1 cellular context compared by ENCODE assay signal in the genomic region with DNA sequence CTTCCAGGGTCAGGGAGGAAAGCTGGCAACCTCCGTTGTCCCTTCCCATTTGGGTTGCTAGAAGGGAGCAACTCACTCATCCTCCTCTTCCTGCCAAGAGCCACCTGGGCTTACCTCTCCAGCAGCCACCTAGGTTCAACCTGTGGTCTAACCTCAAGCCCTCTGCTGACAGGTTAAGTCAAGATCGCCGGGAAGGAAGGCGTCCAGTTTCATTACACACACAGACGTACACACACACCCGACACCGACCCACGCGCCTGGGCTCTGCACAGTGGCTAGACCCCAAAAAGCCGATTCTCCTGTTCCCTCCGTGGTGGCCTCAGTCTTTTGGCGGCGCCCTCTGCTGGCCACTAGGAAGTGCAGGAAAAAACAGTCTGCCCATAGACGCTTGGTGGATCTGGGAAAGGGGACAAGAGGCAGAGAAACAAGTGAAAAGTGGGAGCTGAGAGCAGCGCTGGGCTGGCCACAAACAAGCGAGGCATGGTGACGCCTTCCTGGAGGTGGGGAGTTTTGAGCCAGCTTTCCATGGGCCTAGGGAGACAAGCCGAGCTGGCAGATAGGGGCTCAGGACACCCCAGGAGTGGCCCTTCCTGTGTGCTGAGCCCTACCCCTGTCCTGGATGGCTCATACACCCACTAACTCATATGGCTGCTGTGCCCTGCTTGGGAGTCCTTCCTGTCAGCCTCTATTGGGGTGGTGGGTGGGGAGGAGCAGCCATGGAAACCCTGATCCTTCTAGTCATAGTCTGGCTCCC.
TF ChIP-seq lines count a peak whose summit lies in the region.

No MANE protein-coding gene starts in this region.

TF ChIP-seq in K562, 482 proteins besides CTCF, POLR2A, EP300 and RAD21 (continued from another document and continues in another):
- TF ChIP-seq, protein P1, sequence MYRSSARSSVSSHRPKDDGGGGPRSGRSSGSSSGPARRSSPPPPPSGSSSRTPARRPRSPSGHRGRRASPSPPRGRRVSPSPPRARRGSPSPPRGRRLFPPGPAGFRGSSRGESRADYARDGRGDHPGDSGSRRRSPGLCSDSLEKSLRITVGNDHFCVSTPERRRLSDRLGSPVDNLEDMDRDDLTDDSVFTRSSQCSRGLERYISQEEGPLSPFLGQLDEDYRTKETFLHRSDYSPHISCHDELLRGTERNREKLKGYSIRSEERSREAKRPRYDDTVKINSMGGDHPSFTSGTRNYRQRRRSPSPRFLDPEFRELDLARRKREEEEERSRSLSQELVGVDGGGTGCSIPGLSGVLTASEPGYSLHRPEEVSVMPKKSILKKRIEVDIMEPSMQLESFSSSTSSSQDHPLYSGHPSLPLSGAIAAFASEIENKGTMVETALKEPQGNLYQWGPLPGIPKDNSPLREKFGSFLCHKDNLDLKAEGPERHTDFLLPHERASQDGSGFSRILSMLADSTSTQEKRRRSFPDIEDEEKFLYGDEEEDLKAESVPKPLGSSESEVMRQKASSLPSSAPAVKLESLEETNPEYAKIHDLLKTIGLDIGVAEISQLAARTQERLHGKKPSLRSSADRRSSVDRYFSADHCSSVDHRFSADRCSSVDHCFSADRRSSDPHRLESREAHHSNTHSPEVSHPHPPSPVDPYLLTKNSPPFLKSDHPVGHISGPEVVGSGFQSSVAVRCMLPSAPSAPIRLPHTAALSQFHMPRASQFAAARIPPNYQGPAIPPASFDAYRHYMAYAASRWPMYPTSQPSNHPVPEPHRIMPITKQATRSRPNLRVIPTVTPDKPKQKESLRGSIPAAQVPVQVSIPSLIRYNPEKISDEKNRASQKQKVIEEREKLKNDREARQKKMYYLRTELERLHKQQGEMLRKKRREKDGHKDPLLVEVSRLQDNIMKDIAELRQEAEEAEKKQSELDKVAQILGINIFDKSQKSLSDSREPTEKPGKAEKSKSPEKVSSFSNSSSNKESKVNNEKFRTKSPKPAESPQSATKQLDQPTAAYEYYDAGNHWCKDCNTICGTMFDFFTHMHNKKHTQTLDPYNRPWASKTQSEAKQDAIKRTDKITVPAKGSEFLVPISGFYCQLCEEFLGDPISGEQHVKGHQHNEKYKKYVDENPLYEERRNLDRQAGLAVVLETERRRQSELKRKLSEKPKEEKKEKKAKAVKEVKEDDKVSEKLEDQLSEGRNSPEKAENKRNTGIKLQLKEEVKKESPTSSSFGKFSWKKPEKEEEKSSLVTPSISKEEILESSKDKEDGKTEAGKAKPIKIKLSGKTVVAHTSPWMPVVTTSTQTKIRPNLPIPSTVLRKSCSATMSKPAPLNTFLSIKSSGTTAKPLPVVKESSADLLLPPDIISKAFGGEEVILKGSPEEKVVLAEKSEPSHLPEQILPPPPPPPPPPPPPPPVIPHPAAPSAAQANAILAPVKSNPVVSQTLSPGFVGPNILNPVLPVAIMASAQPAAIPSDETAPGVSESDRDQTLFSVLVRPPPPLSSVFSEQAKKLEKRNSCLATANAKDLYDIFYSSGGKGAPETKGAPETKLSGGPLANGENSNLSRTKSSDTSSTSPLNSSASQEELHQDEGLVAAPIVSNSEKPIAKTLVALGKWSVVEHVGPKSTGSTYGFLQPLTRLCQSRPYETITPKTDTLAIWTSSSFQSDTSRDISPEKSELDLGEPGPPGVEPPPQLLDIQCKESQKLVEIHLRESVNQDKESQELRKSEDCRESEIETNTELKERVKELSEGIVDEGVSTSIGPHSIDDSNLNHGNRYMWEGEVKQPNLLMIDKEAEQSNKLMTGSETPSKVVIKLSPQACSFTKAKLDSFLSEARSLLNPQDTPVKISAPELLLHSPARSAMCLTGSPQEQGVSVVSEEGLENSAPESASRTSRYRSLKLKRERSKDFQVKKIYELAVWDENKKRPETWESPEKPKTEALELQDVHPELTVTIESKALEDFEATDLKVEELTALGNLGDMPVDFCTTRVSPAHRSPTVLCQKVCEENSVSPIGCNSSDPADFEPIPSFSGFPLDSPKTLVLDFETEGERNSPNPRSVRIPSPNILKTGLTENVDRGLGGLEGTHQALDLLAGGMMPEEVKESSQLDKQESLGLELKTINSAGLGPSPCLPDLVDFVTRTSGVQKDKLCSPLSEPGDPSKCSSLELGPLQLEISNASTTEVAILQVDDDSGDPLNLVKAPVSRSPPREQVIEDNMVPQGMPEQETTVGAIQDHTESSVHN (IDR thresholded peaks at IDR 0.05; ENCODE audit: borderline replicate concordance in 1 of 2, low read depth in 1 of 2), result no peak
- TF ChIP-seq ZNF232 (CRISPR knock-in tag; IDR thresholded peaks at IDR 0.05) (no peak), NCOR1 (IDR thresholded peaks at IDR 0.05) (no peak), TEAD4 (IDR thresholded peaks at IDR 0.05; ENCODE audit: low read length) (peak; percentile 13), TEAD4 (CRISPR knock-in tag; IDR thresholded peaks at IDR 0.05; ENCODE audit: borderline replicate concordance) (no peak), ZNF740 (CRISPR knock-in tag; IDR thresholded peaks at IDR 0.05) (no peak), ZNF740 (tag; IDR thresholded peaks at IDR 0.05) (no peak), SMARCE1 (IDR thresholded peaks at IDR 0.05) (no peak), MYBL2 (IDR thresholded peaks at IDR 0.05; ENCODE audit: low read depth) (no peak), MYBL2 (CRISPR knock-in tag; IDR thresholded peaks at IDR 0.05; ENCODE audit: borderline replicate concordance) (no peak), MAFF (IDR thresholded peaks at IDR 0.05; ENCODE audit: low read length) (no peak), PPARD (CRISPR knock-in tag; IDR thresholded peaks at IDR 0.05) (no peak), SIN3A (IDR thresholded peaks at IDR 0.05; ENCODE audit: borderline replicate concordance in 2 of 2, control insufficient read depth in 1 of 2, low read depth in 2 of 2, low read length in 2 of 2) (no peak), ZKSCAN1 (IDR thresholded peaks at IDR 0.05; ENCODE audit: low read depth, low read length) (0 out of 2 replicates have a peak, but pooled peaks have one; percentile 49), MYNN (IDR thresholded peaks at IDR 0.05) (peak; percentile 78; the same call in 1 of the 2 replicates), MYNN (CRISPR knock-in tag; IDR thresholded peaks at IDR 0.05) (no peak), ZNF764 (CRISPR knock-in tag; IDR thresholded peaks at IDR 0.05; ENCODE audit: low read depth) (no peak), ETS2 (tag; IDR thresholded peaks at IDR 0.05; ENCODE audit: borderline replicate concordance, poor library complexity, severe bottlenecking) (no peak), HNRNPL (IDR thresholded peaks at IDR 0.05; ENCODE audit: low read depth, low read length) (no peak), PHF20 (IDR thresholded peaks at IDR 0.05; ENCODE audit: partially characterized antibody) (no peak), SMARCA4 (IDR thresholded peaks at IDR 0.05) (0 out of 2 replicates have a peak, but pooled peaks have one; percentile 35), ETV5 (CRISPR knock-in tag; IDR thresholded peaks at IDR 0.05; ENCODE audit: low read depth) (0 out of 2 replicates have a peak, but pooled peaks have one; percentile 30), ZNF830 (CRISPR knock-in tag; IDR thresholded peaks at IDR 0.05) (no peak), SIRT6 (IDR thresholded peaks at IDR 0.05; ENCODE audit: low read depth, low read length) (no peak), EGR1 (conservative IDR thresholded peaks at IDR 0.05) (peak; percentile 37; the same call in 1 of the 2 replicates), NUFIP1 (IDR thresholded peaks at IDR 0.05; ENCODE audit: partially characterized antibody) (peak; percentile 90), U2AF2 (optimal IDR thresholded peaks at IDR 0.05; ENCODE audit: low read depth, low read length) (no peak), SLC30A9 (CRISPR knock-in tag; IDR thresholded peaks at IDR 0.05) (no peak), PHTF2 (CRISPR knock-in tag; IDR thresholded peaks at IDR 0.05) (no peak), MLLT1 (IDR thresholded peaks at IDR 0.05) (peak; percentile 75 to 92), ZNF408 (CRISPR knock-in tag; IDR thresholded peaks at IDR 0.05; ENCODE audit: low read depth) (no peak), CREM (IDR thresholded peaks at IDR 0.05; ENCODE audit: low read depth) (peak; percentile 39; the same call in 1 of the 2 replicates), ASH1L (IDR thresholded peaks at IDR 0.05; ENCODE audit: borderline replicate concordance, low read depth, partially characterized antibody) (no peak), ZNF699 (CRISPR knock-in tag; IDR thresholded peaks at IDR 0.05; ENCODE audit: insufficient replicate concordance) (no peak), PYGO2 (tag; IDR thresholded peaks at IDR 0.05) (no peak), ZNF778 (CRISPR knock-in tag; IDR thresholded peaks at IDR 0.05) (no peak), ZBTB1 (CRISPR knock-in tag; IDR thresholded peaks at IDR 0.05; ENCODE audit: borderline replicate concordance, low read depth) (no peak), CBX1 (IDR thresholded peaks at IDR 0.05; ENCODE audit: low read depth) (no peak), MECOM (CRISPR knock-in tag; IDR thresholded peaks at IDR 0.05) (peak; percentile 85), TARDBP (IDR thresholded peaks at IDR 0.05) (0 out of 2 replicates have a peak, but pooled peaks have one; percentile 34)
- TF ChIP-seq, protein P2, sequence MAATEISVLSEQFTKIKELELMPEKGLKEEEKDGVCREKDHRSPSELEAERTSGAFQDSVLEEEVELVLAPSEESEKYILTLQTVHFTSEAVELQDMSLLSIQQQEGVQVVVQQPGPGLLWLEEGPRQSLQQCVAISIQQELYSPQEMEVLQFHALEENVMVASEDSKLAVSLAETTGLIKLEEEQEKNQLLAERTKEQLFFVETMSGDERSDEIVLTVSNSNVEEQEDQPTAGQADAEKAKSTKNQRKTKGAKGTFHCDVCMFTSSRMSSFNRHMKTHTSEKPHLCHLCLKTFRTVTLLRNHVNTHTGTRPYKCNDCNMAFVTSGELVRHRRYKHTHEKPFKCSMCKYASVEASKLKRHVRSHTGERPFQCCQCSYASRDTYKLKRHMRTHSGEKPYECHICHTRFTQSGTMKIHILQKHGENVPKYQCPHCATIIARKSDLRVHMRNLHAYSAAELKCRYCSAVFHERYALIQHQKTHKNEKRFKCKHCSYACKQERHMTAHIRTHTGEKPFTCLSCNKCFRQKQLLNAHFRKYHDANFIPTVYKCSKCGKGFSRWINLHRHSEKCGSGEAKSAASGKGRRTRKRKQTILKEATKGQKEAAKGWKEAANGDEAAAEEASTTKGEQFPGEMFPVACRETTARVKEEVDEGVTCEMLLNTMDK (IDR thresholded peaks at IDR 0.05; ENCODE audit: borderline replicate concordance, insufficient read depth, low read depth, low read length, poor library complexity, severe bottlenecking), result peak; percentile 47
- TF ChIP-seq, protein P3, sequence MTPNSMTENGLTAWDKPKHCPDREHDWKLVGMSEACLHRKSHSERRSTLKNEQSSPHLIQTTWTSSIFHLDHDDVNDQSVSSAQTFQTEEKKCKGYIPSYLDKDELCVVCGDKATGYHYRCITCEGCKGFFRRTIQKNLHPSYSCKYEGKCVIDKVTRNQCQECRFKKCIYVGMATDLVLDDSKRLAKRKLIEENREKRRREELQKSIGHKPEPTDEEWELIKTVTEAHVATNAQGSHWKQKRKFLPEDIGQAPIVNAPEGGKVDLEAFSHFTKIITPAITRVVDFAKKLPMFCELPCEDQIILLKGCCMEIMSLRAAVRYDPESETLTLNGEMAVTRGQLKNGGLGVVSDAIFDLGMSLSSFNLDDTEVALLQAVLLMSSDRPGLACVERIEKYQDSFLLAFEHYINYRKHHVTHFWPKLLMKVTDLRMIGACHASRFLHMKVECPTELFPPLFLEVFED (CRISPR knock-in tag; conservative IDR thresholded peaks at IDR 0.05), result no peak; the same call in 1 of the 2 replicates
- TF ChIP-seq, protein P4, sequence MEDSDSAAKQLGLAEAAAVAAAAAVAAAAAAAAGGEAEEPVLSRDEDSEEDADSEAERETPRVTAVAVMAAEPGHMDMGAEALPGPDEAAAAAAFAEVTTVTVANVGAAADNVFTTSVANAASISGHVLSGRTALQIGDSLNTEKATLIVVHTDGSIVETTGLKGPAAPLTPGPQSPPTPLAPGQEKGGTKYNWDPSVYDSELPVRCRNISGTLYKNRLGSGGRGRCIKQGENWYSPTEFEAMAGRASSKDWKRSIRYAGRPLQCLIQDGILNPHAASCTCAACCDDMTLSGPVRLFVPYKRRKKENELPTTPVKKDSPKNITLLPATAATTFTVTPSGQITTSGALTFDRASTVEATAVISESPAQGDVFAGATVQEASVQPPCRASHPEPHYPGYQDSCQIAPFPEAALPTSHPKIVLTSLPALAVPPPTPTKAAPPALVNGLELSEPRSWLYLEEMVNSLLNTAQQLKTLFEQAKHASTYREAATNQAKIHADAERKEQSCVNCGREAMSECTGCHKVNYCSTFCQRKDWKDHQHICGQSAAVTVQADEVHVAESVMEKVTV (CRISPR knock-in tag; IDR thresholded peaks at IDR 0.05), result peak; percentile 94
- TF ChIP-seq, protein P5, sequence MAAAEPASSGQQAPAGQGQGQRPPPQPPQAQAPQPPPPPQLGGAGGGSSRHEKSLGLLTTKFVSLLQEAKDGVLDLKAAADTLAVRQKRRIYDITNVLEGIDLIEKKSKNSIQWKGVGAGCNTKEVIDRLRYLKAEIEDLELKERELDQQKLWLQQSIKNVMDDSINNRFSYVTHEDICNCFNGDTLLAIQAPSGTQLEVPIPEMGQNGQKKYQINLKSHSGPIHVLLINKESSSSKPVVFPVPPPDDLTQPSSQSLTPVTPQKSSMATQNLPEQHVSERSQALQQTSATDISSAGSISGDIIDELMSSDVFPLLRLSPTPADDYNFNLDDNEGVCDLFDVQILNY (CRISPR knock-in tag; IDR thresholded peaks at IDR 0.05), result no peak
- TF ChIP-seq, protein P6, sequence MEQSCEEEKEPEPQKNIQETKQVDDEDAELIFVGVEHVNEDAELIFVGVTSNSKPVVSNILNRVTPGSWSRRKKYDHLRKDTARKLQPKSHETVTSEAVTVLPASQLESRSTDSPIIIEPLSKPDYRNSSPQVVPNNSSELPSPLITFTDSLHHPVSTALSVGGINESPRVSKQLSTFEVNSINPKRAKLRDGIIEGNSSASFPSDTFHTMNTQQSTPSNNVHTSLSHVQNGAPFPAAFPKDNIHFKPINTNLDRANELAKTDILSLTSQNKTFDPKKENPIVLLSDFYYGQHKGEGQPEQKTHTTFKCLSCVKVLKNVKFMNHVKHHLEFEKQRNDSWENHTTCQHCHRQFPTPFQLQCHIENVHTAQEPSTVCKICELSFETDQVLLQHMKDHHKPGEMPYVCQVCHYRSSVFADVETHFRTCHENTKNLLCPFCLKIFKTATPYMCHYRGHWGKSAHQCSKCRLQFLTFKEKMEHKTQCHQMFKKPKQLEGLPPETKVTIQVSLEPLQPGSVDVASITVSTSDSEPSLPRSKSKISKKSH (CRISPR knock-in tag; IDR thresholded peaks at IDR 0.05), result no peak
